Comparison of ENCODE assay signal across 8 cellular contexts in the genomic region with DNA sequence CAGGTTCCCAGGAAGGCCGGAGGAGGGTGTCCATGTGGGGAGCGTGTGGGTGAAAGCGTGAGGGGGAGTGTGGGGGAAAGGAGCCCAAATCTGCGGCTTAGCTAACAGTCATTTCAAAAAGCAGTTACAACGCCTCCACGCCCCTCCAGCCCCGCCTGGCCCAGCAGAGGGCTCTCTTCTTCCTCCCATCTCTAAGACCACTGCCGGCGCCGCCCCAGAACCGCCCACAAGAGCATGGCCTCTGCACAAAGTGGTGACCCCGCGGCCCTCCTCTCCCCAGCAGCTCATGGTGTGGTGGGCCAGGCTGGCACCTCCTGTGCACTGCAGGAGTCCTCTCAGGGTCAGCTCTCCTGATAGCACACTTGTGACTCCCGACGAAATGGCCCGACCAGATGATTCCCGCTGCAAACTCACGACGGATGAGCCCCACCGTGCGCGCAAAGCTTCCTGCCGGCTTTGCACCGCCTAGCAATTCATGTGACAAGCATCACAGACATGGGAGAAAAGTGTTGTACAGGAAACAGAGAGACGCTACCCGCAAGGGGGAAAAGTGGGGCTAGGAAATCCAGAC. TPM values are rescaled to one million over a fixed set of nuclear protein-coding genes. Genes with fewer than 3 reads are reported as not detected.
DNase-seq lines count a peak whose midpoint lies in the region; ATAC-seq lines count a peak whose summit lies in the region.

No MANE protein-coding gene starts in this region.

- peak overlapping the region; percentile 68 for H3K9ac ChIP-seq in endocrine pancreas (ENCODE audit: control insufficient read depth, insufficient read depth, low read length)

- WGBS in mesodermal cell (ENCODE audit: insufficient coverage in 2 of 2), 2 experiments: 3 to 6% methylated on average over 18 to 23 of the region's 26 CpGs

- ATAC-seq in GM18520 (IDR thresholded peaks at IDR 0.05; ENCODE audit: unreplicated experiment) (peak; percentile 93), HG03039 (IDR thresholded peaks at IDR 0.05; ENCODE audit: unreplicated experiment) (peak; percentile 98)

- H3K4me3 ChIP-seq in ACC112 (ENCODE audit: low read depth, low read length) (peak overlapping the region; percentile 72), endocrine pancreas (ENCODE audit: control insufficient read depth, insufficient read depth, low read length) (peak overlapping the region; percentile 4), mesodermal cell (ENCODE audit: extremely low read depth, insufficient read depth, low read length, poor library complexity, severe bottlenecking) (peak overlapping the region; percentile 36)

- H3K79me2 ChIP-seq in ACC112 (ENCODE audit: control insufficient read depth, insufficient read depth, low read length, unreplicated experiment): no peaks in the 10 kb centered on the region

- H3K27me3 ChIP-seq in ACC112 (ENCODE audit: insufficient read depth, low read length): no peaks in the 10 kb centered on the region
- H3K27me3 ChIP-seq in endocrine pancreas (ENCODE audit: control insufficient read depth, insufficient read depth, low read length): no peaks in the 10 kb centered on the region

- peak overlapping the region; percentile 98 for H2AFZ ChIP-seq in ACC112 (ENCODE audit: low read length, unreplicated experiment)

- peak; percentile 73 for DNase-seq in NCI-H526 treated with DMSO at 0.1 percent for 48 hours (lab: John Stamatoyannopoulos, UW)
- peak; percentile 67 to 78 for DNase-seq in activated CD8-positive, alpha-beta memory T cell treated with anti-CD3 and anti-CD28 coated beads for 4 hours (ENCODE audit: low read depth in 2 of 2)
- DNase-seq in stimulated activated CD8-positive, alpha-beta memory T cell treated with anti-CD3 and anti-CD28 coated beads, Interleukin-15, amount 100 ng/mL, for 24 hours (ENCODE audit: low read depth): peak; percentile 57

- H3K36me3 ChIP-seq in ACC112 (ENCODE audit: insufficient read depth, low read length) (no peaks in the 10 kb centered on the region), endocrine pancreas (ENCODE audit: control insufficient read depth, insufficient read depth, low read length) (no peaks in the 10 kb centered on the region), mesodermal cell (ENCODE audit: control insufficient read depth, insufficient read depth, low read length) (no peaks in the 10 kb centered on the region)

- H3K4me1 ChIP-seq in ACC112 (ENCODE audit: control insufficient read depth, insufficient read depth, low read length, unreplicated experiment) (peaks cover 7% of the 10 kb centered on the region), endocrine pancreas (ENCODE audit: control insufficient read depth, insufficient read depth, low read length) (no peaks in the 10 kb centered on the region), mesodermal cell (ENCODE audit: control insufficient read depth, insufficient read depth, low read length, poor library complexity, severe bottlenecking) (peaks cover 11% of the 10 kb centered on the region)

- peak overlapping the region; percentile 6; the same call in 1 of the 2 replicates for H3K27ac ChIP-seq in ACC112 (ENCODE audit: low read depth, low read length)
- peak overlapping the region; percentile 55 for H3K27ac ChIP-seq in mesodermal cell (ENCODE audit: low read depth, low read length, severe bottlenecking)

- H3K9me3 ChIP-seq in endocrine pancreas (ENCODE audit: control insufficient read depth, low read length) (no peaks in the 10 kb centered on the region), mesodermal cell (ENCODE audit: control insufficient read depth, low read length) (no peaks in the 10 kb centered on the region)

RNA-seq across cellular contexts. Expression of a gene that starts 12.4 kb away (rescaled TPM):
- 19.3 TPM for polyA plus RNA-seq in mesodermal cell (2013, experiment 1 of 2)
- 20.0 TPM for polyA plus RNA-seq in mesodermal cell (2013, experiment 2 of 2)

RNA-seq across cellular contexts. Expression of a gene that starts 37.1 kb away (rescaled TPM):
- not detected for polyA plus RNA-seq in mesodermal cell (2013, experiment 1 of 2)
- not detected for polyA plus RNA-seq in mesodermal cell (2013, experiment 2 of 2)

RNA-seq across cellular contexts. Expression of a gene that starts 43.5 kb away (rescaled TPM):
- 0.26 TPM for polyA plus RNA-seq in mesodermal cell (2013, experiment 1 of 2)
- polyA plus RNA-seq in mesodermal cell (2013, experiment 2 of 2): 0.35 TPM

RNA-seq across cellular contexts. Expression of a gene that starts 43.6 kb away (rescaled TPM):
- polyA plus RNA-seq in mesodermal cell (2013, experiment 1 of 2): 0.07 TPM
- 0.05 TPM for polyA plus RNA-seq in mesodermal cell (2013, experiment 2 of 2)

Comparison
In these comparisons a context has a peak if more than half of its experiments do, and no peak if none do; other contexts are left out.
1. Peak in every context shown above with its lines: DNase-seq, ATAC-seq, H3K4me3 ChIP-seq and H3K27ac ChIP-seq.
2. H3K4me3 ChIP-seq: peak in every context shown above with its lines; median percentile 72 in ACC112; 36 in mesodermal cell; 4 in endocrine pancreas.